ENCODE assay signal across 10 cellular contexts in the genomic region with DNA sequence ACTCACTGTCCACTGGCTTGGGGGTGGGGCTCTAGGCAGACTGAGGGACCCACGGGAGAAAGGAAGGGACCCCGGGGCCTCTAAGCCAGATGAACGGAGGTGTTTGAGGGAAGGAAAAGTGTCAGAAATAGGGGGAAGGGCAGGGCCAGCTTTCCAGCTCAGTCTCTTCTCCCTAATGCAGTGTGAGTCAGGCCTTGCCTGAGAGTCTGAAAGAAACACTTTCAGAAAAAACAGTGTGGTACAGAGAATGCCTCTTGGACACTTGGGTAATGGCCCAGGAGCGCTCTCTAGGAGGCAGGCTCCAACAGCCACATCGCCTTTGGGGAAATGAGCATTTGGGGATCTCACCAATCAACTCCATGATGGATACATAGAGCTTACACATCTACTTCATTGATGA.
"Had no signal": no experiment of that assay in that cellular context is flagged by ENCODE, and none has a peak within 500 bp of the region (broad histone marks: within the 10 kb centered on the region; RNA-seq: fewer than 3 reads in every experiment).

No MANE protein-coding gene starts in this region.

- H3K4me3 Mint-ChIP-seq: naive B cell, type B pancreatic cell had no signal

- H3K27ac ChIP-seq: brain microvascular endothelial cell had no signal

- DNase-seq: activated CD4-positive, alpha-beta T cell treated with anti-CD3 and anti-CD28 coated beads, Interleukin-2, amount 50 U/mL, for 4 hours; activated effector memory CD4-positive, alpha-beta T cell treated with anti-CD3 and anti-CD28 coated beads, Interleukin-2, amount 50 U/mL, for 16 hours; activated T-cell treated with anti-CD3 and anti-CD28 coated beads, Interleukin-2, amount 50 U/mL, for 1 hour; brain microvascular endothelial cell; cerebellar nuclear complex; kidney glomerular epithelial cell; midbrain; naive B cell had no signal

- H3K27me3 Mint-ChIP-seq: naive B cell, type B pancreatic cell had no signal

- H3K27me3 ChIP-seq: brain microvascular endothelial cell had no signal

- ATAC-seq: activated CD4-positive, CD25-positive, alpha-beta regulatory T cell treated with anti-CD3 and anti-CD28 coated beads, Interleukin-2, amount 50 U/mL, for 24 hours had no signal

- H3K27ac Mint-ChIP-seq: type B pancreatic cell had no signal
